ENCODE assay signal across 9 cellular contexts in the genomic region with DNA sequence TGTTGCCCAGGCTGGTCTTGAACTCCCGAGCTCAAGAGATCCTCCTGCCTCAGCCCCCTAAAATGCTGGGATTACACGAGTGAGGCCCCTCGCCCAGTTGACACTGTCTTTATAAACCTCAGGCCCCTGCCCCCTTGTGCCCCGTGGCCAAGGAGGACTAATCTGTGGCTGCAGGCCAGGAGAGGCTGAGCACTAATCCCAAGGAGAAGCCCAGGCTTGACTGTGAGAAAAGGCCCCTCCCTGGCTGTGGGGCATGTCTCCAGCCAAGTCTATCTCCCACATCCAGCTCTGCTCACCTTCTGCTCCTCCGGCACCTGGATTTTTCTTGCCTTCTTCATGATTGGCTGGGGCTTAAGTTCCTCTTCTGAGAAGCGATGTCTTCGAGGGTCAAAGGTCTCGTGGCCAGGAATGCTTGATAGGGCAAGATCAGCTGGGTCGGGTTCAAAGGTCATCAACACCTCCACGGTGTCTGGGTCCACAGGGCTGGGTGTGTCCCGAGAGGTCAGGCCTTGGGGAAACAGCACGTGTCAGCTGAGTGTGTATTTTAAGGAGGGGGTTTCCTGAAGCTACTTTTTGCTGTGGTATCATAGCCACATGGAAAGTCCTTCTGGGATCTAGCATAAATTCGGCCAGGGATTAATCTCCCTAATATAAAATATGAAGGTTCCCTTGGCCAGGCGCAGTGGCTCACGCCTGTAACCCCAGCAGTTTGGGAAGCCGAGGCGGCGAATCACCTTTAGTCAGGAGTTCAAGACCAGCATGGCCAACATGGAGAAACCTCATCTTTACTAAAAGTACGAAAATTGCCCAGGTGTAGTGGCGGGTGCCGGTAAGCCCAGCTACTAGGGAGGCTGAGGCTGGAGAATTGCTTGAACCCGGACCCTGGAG. TPM values are rescaled to one million over a fixed set of nuclear protein-coding genes. Genes with fewer than 3 reads are reported as not detected.
DNase-seq lines count a peak whose midpoint lies in the region; ATAC-seq and TF ChIP-seq lines count a peak whose summit lies in the region.
"Had no signal": no experiment of that assay in that cellular context is flagged by ENCODE, and none has a peak within 500 bp of the region (broad histone marks: within the 10 kb centered on the region; RNA-seq: fewer than 3 reads in every experiment).

No MANE protein-coding gene starts in this region.

- H3K27me3 ChIP-seq in BLaER1 (no peaks in the 10 kb centered on the region), MG63 (no peaks in the 10 kb centered on the region), duodenal mucosa (ENCODE audit: control insufficient read depth in 1 of 2, insufficient read depth in 2 of 2, low read length in 2 of 2) (no peaks in the 10 kb centered on the region), neural cell (ENCODE audit: insufficient read depth, low read depth, low read length) (no peaks in the 10 kb centered on the region)

- H3K27ac ChIP-seq in BLaER1 (peak overlapping the region; percentile 94), duodenal mucosa (ENCODE audit: low read depth, low read length) (peak overlapping the region; percentile 76), neural cell (ENCODE audit: low read length) (peak overlapping the region; percentile 73)

- TF ChIP-seq CTCF in neural cell (IDR thresholded peaks at IDR 0.05; ENCODE audit: poor library complexity, severe bottlenecking), result no peak

- H4K20me1 ChIP-seq in BLaER1 (peaks cover 33% of the 10 kb centered on the region), neural cell (ENCODE audit: insufficient read depth) (no peaks in the 10 kb centered on the region)

- H3K4me3 ChIP-seq in BLaER1, result peak overlapping the region; percentile 89
- H3K4me3 ChIP-seq in MG63, result no peak overlapping the region
- H3K4me3 ChIP-seq in duodenal mucosa (ENCODE audit: low read depth in 1 of 2, low read length in 2 of 2), result peak overlapping the region; percentile 50 to 60
- H3K4me3 ChIP-seq in neural cell (ENCODE audit: low read length), result peak overlapping the region; percentile 66

- peaks cover under 1% of the 10 kb centered on the region for H3F3A ChIP-seq in neural cell (ENCODE audit: insufficient read depth, low read length, poor library complexity, severe bottlenecking)

- H3K4me1 ChIP-seq in BLaER1, result peaks cover 60% of the 10 kb centered on the region
- H3K4me1 ChIP-seq in duodenal mucosa (ENCODE audit: control insufficient read depth in 1 of 2, insufficient read depth in 2 of 2, low read length in 2 of 2), result peaks cover 42 to 51% of the 10 kb centered on the region in 2 donors

- no peaks in the 10 kb centered on the region for H3K9me2 ChIP-seq in neural cell (ENCODE audit: insufficient read depth, low read length)

- H3K9me3 ChIP-seq in BLaER1, result no peaks in the 10 kb centered on the region
- no peaks in the 10 kb centered on the region for H3K9me3 ChIP-seq in MG63
- H3K9me3 ChIP-seq in duodenal mucosa (ENCODE audit: control insufficient read depth in 1 of 2, low read length in 2 of 2), result no peaks in the 10 kb centered on the region
- no peaks in the 10 kb centered on the region for H3K9me3 ChIP-seq in neural cell (ENCODE audit: low read length)

- H3K36me3 ChIP-seq in BLaER1 (peaks cover 51% of the 10 kb centered on the region), MG63 (peaks cover 24% of the 10 kb centered on the region), duodenal mucosa (ENCODE audit: control insufficient read depth in 1 of 2, insufficient read depth in 2 of 2, low read length in 2 of 2) (peaks cover 4 to 15% of the 10 kb centered on the region in 2 donors), neural cell (ENCODE audit: insufficient read depth, low read length) (no peaks in the 10 kb centered on the region)

- H3K9ac ChIP-seq in BLaER1 (peak overlapping the region; percentile 83), duodenal mucosa (ENCODE audit: low read depth in 1 of 2, low read length in 2 of 2) (peak overlapping the region; percentile 59 to 86), neural cell (ENCODE audit: low read length) (peak overlapping the region; percentile 51)

- no peaks in the 10 kb centered on the region for H3K79me2 ChIP-seq in neural cell (replicated peaks; ENCODE audit: insufficient read depth, low read length)

- no peak for TF ChIP-seq RAD21 in neural cell (conservative IDR thresholded peaks at IDR 0.05)

- ATAC-seq in HG02840 (IDR thresholded peaks at IDR 0.05; ENCODE audit: low FRiP score, unreplicated experiment), result no peak
- no peak for ATAC-seq in GM19452 (IDR thresholded peaks at IDR 0.05; ENCODE audit: unreplicated experiment)

- no peak for TF ChIP-seq EP300 in neural cell (conservative IDR thresholded peaks at IDR 0.05; ENCODE audit: poor library complexity, severe bottlenecking)

- peak; percentile 56 for DNase-seq in MG63
- no peak for DNase-seq in DMS153 (lab: John Stamatoyannopoulos, UW)
- no peak for DNase-seq in SIG-M5 (lab: John Stamatoyannopoulos, UW)

- H3K4me2 ChIP-seq in BLaER1 (peak overlapping the region; percentile 100), neural cell (ENCODE audit: low read length) (peak overlapping the region; percentile 62)

- no peak overlapping the region for H2AFZ ChIP-seq in neural cell (ENCODE audit: low read depth, low read length)

TF ChIP-seq in neural cell, 6 proteins besides CTCF, POLR2A, EP300 and RAD21:
- TF ChIP-seq POLR2AphosphoS5 (IDR thresholded peaks at IDR 0.05) (no peak), MXI1 (conservative IDR thresholded peaks at IDR 0.05; ENCODE audit: poor library complexity, severe bottlenecking) (no peak), EZH2 (IDR thresholded peaks at IDR 0.05; ENCODE audit: borderline replicate concordance, insufficient read depth, low read length, poor library complexity, severe bottlenecking) (no peak)
- TF ChIP-seq, protein P1, sequence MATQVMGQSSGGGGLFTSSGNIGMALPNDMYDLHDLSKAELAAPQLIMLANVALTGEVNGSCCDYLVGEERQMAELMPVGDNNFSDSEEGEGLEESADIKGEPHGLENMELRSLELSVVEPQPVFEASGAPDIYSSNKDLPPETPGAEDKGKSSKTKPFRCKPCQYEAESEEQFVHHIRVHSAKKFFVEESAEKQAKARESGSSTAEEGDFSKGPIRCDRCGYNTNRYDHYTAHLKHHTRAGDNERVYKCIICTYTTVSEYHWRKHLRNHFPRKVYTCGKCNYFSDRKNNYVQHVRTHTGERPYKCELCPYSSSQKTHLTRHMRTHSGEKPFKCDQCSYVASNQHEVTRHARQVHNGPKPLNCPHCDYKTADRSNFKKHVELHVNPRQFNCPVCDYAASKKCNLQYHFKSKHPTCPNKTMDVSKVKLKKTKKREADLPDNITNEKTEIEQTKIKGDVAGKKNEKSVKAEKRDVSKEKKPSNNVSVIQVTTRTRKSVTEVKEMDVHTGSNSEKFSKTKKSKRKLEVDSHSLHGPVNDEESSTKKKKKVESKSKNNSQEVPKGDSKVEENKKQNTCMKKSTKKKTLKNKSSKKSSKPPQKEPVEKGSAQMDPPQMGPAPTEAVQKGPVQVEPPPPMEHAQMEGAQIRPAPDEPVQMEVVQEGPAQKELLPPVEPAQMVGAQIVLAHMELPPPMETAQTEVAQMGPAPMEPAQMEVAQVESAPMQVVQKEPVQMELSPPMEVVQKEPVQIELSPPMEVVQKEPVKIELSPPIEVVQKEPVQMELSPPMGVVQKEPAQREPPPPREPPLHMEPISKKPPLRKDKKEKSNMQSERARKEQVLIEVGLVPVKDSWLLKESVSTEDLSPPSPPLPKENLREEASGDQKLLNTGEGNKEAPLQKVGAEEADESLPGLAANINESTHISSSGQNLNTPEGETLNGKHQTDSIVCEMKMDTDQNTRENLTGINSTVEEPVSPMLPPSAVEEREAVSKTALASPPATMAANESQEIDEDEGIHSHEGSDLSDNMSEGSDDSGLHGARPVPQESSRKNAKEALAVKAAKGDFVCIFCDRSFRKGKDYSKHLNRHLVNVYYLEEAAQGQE (IDR thresholded peaks at IDR 0.05; ENCODE audit: borderline replicate concordance), result no peak

RNA-seq across cellular contexts. Expression of a gene that starts 3.8 kb away (rescaled TPM):
- 9.3 and 14.5 TPM in 2 replicates for total RNA-seq in MG63 (2014; rRNA removed; shearing (Covaris generic); ENCODE audit: low replicate concordance)
- 1.0 and 3.6 TPM in 2 replicates for polyA plus RNA-seq in neural cell
- 5.4 TPM in 2 replicates for polyA minus RNA-seq in neural cell

RNA-seq across cellular contexts. Expression of a gene that starts 12.6 kb away (rescaled TPM):
- 1.3 TPM in 1 of 2 replicates, not detected in the other for total RNA-seq in MG63 (2014; rRNA removed; shearing (Covaris generic); ENCODE audit: low replicate concordance)
- polyA plus RNA-seq in neural cell, result 105 and 108 TPM in 2 replicates
- polyA minus RNA-seq in neural cell, result 50.0 and 57.7 TPM in 2 replicates

RNA-seq across cellular contexts. Expression of a gene that starts 14.1 kb away (rescaled TPM):
- total RNA-seq in MG63 (2014; rRNA removed; shearing (Covaris generic); ENCODE audit: low replicate concordance), result 6.7 and 8.6 TPM in 2 replicates
- polyA plus RNA-seq in neural cell, result 22.6 and 32.6 TPM in 2 replicates
- polyA minus RNA-seq in neural cell, result 28.5 and 31.7 TPM in 2 replicates

RNA-seq across cellular contexts. Expression of a gene that starts 14.4 kb away (rescaled TPM):
- 3,057 and 3,727 TPM in 2 replicates for total RNA-seq in MG63 (2014; rRNA removed; shearing (Covaris generic); ENCODE audit: low replicate concordance)
- 2,102 and 2,180 TPM in 2 replicates for polyA plus RNA-seq in neural cell
- 717 and 772 TPM in 2 replicates for polyA minus RNA-seq in neural cell

RNA-seq across cellular contexts. Expression of a gene that starts 18.5 kb away (rescaled TPM):
- total RNA-seq in MG63 (2014; rRNA removed; shearing (Covaris generic); ENCODE audit: low replicate concordance), result not detected in 2 replicates
- polyA plus RNA-seq in neural cell, result 0.73 and 1.2 TPM in 2 replicates
- 6.1 TPM in 1 of 2 replicates, not detected in the other for polyA minus RNA-seq in neural cell
- total RNA-seq: glomerular endothelial cell had no signal
